In genomic region chr6:135002229-135002844, GRCh38 we compare ENCODE assay signal across 9 cellular contexts.
DNase-seq lines count a peak whose midpoint lies in the region; ATAC-seq, FAIRE-seq and TF ChIP-seq lines count a peak whose summit lies in the region.
"Had no signal": no experiment of that assay in that cellular context is flagged by ENCODE, and none has a peak within 500 bp of the region (broad histone marks: within the 10 kb centered on the region; RNA-seq: fewer than 3 reads in every experiment).

No MANE protein-coding gene starts in this region.

- no peaks in the 10 kb centered on the region for H3K9me3 ChIP-seq in RWPE2 (ENCODE audit: severe bottlenecking)

- no peak overlapping the region for H3K27ac ChIP-seq in 22Rv1
- no peak overlapping the region for H3K27ac ChIP-seq in RWPE2 (ENCODE audit: poor library complexity, severe bottlenecking)

- TF ChIP-seq POLR2A in H54 (IDR thresholded peaks at IDR 0.05; ENCODE audit: low read depth, low read length), result no peak

- no peak for FAIRE-seq in H54 (lab: Jason Lieb, UNC)

- H3K4me3 ChIP-seq in GM12865 (ENCODE audit: low read depth, low read length), result peak overlapping the region; percentile 52
- H3K4me3 ChIP-seq in RWPE2 (ENCODE audit: severe bottlenecking), result no peak overlapping the region

- DNase-seq in GM12865 (ENCODE audit: low read depth), result peak; percentile 65
- no peak for DNase-seq in RWPE2 (ENCODE audit: low spot score)
- peak; percentile 17 for DNase-seq in germinal center (ENCODE audit: low spot score)
- no peak for DNase-seq in NCI-H524 treated with DMSO at 0.1 percent for 48 hours (lab: John Stamatoyannopoulos, UW)
- no peak for DNase-seq in H54 (ENCODE audit: insufficient read length, low spot score)
- no peak for DNase-seq in NCI-H128 (lab: John Stamatoyannopoulos, UW; ENCODE audit: unreplicated experiment)
- no peak for DNase-seq in NK-92 treated with Interleukin-12 subunit alpha and Interleukin-12 subunit beta, amount 100 ng/mL, for 24 hours (lab: John Stamatoyannopoulos, UW)
- DNase-seq: stimulated activated CD4-positive, alpha-beta T cell treated with anti-CD3 and anti-CD28 coated beads, Interleukin-15, amount 100 ng/mL, for 24 hours had no signal

- no peaks in the 10 kb centered on the region for H3K27me3 ChIP-seq in RWPE2 (ENCODE audit: insufficient read depth, poor library complexity, severe bottlenecking)

- peak; percentile 41; the same call in 1 of the 3 replicates for ATAC-seq in RWPE2 (ENCODE audit: low read depth)

- no peaks in the 10 kb centered on the region for H3K4me1 ChIP-seq in RWPE2 (ENCODE audit: insufficient read depth, poor library complexity, severe bottlenecking)

- TF ChIP-seq CTCF in 22Rv1 (IDR thresholded peaks at IDR 0.05), result peak; percentile 81
- TF ChIP-seq CTCF in GM12865 (IDR thresholded peaks at IDR 0.05; ENCODE audit: insufficient read depth, low read depth, low read length, missing control alignments), result peak; percentile 53
- peak; percentile 85 for TF ChIP-seq CTCF in RWPE2 (IDR thresholded peaks at IDR 0.05; ENCODE audit: poor library complexity, severe bottlenecking)

- H3K36me3 ChIP-seq in RWPE2 (ENCODE audit: low read depth), result peaks cover 35% of the 10 kb centered on the region

Comparison
In these comparisons a context has a peak if more than half of its experiments do, and no peak if none do; other contexts are left out.
1. DNase-seq: peak in GM12865 (single experiment) and germinal center (single experiment); none in RWPE2 (single experiment), NCI-H524 treated with DMSO at 0.1 percent for 48 hours (single experiment), H54 (single experiment), NCI-H128 (single experiment) and NK-92 treated with Interleukin-12 subunit alpha and Interleukin-12 subunit beta, amount 100 ng/mL, for 24 hours (single experiment).
2. Peak in every context shown above with its lines, with median percentiles within 50 percentile points of each other: CTCF ChIP-seq.